ENCODE assay signal across 8 cellular contexts in genomic region chr6:11496152-11497060, GRCh38. TPM values are rescaled to one million over a fixed set of nuclear protein-coding genes. Genes with fewer than 3 reads are reported as not detected.
A peak's percentile ranks its signal among the peaks of the same experiment; 100 is the strongest.
DNase-seq lines count a peak whose midpoint lies in the region; ATAC-seq and TF ChIP-seq lines count a peak whose summit lies in the region.

No MANE protein-coding gene starts in this region.

- H3K27me3 ChIP-seq in KMS-11 (ENCODE audit: insufficient read depth, low read depth) = no peaks in the 10 kb centered on the region
- H3K27me3 ChIP-seq in tibial artery = no peaks in the 10 kb centered on the region

- H3K9me3 ChIP-seq in tibial artery = no peaks in the 10 kb centered on the region

- H2AFZ ChIP-seq in KMS-11 (ENCODE audit: low read depth) = peak overlapping the region; percentile 35; the same call in 1 of the 2 replicates

- TF ChIP-seq CTCF in KMS-11 (conservative IDR thresholded peaks at IDR 0.05; ENCODE audit: low read depth, low read length) = peak; percentile 94
- peak; percentile 79 for TF ChIP-seq CTCF in foreskin fibroblast (IDR thresholded peaks at IDR 0.05; ENCODE audit: low read depth, low read length)
- peak in 2 of 3 donors; percentile 84 to 96 for TF ChIP-seq CTCF in omental fat pad (IDR thresholded peaks at IDR 0.05)
- TF ChIP-seq CTCF in tibial artery (IDR thresholded peaks at IDR 0.05) = peak; percentile 92 to 98

- DNase-seq in DMS79 (lab: John Stamatoyannopoulos, UW) (peak; percentile 29), RKO (ENCODE audit: low spot score) (peak; percentile 84), activated T-helper 1 cell treated with Interleukin-2 at 50 U/mL for 16 hours (ENCODE audit: low read depth) (peak; percentile 26), foreskin fibroblast (peak; percentile 74 to 90), omental fat pad (ENCODE audit: low spot score) (no peak), tibial artery (peak; percentile 63 to 73)

- no peaks in the 10 kb centered on the region for H3K36me3 ChIP-seq in KMS-11 (ENCODE audit: insufficient read depth)
- H3K36me3 ChIP-seq in tibial artery = no peaks in the 10 kb centered on the region

- no peaks in the 10 kb centered on the region for H3K4me1 ChIP-seq in KMS-11 (ENCODE audit: low read depth, poor library complexity, severe bottlenecking)
- peaks cover 0 to 14% (median 5%) of the 10 kb centered on the region in 4 donors for H3K4me1 ChIP-seq in tibial artery

- intact Hi-C loops in tibial artery (cut with DNase I; ENCODE audit: low total_unique reads) = loop anchor here (5.0 kb wide), 3 partner anchors 254 to 349 kb away; no protein-coding TSS in a partner anchor

- no peaks in the 10 kb centered on the region; the same call in 1 of the 2 replicates for H4K20me1 ChIP-seq in KMS-11 (ENCODE audit: insufficient read depth)

- no peaks in the 10 kb centered on the region for H3K79me2 ChIP-seq in KMS-11 (ENCODE audit: insufficient read depth, low read depth)

- no peak overlapping the region for H3K4me3 ChIP-seq in KMS-11 (IDR thresholded peaks at IDR 0.05; ENCODE audit: insufficient read depth, low read depth, low read length)
- H3K4me3 ChIP-seq in foreskin fibroblast (ENCODE audit: low read depth in 1 of 2, low read length in 2 of 2) = no peak overlapping the region
- H3K4me3 ChIP-seq in tibial artery = no peak overlapping the region

- ATAC-seq in GM21723 (IDR thresholded peaks at IDR 0.05; ENCODE audit: unreplicated experiment) (peak; percentile 65), omental fat pad (ENCODE audit: low FRiP score) (peak; percentile 80)

- no peak overlapping the region for H3K4me2 ChIP-seq in KMS-11

- H3K27ac ChIP-seq in KMS-11 (no peak overlapping the region), tibial artery (peak overlapping the region in 1 of 2 donors; percentile 10)

- H3K9ac ChIP-seq in KMS-11 = no peak overlapping the region

RNA-seq across cellular contexts. Expression of gene TMEM170B, which starts 41.1 kb away (rescaled TPM):
- 10 to 100 TPM in 1 of 4 donors, 1 to 10 TPM in 3; 7.0 to 11.9 (median 8.8) TPM for total RNA-seq in omental fat pad
